Comparison of ENCODE assay signal across 26 cellular contexts in the genomic region with DNA sequence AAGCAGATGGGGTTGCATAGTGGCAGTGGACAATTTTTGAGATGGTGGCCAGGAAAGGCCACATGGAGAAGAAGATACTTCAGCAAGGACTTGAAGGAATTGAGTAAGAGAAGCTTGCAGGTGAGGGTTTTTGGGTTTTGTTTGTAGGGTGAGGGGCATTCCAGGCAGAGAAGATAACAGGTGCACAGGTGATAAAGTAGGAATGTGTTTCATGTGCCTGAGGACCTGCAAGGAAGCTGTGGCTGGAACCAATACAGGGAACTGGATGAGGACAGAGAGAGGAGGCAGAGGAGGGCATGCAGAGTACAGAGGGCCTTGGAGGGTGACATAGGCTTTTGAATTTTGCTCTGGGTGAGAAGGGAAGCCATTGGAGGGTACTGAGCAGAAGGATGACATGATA.
DNase-seq lines count a peak whose midpoint lies in the region; ATAC-seq and TF ChIP-seq lines count a peak whose summit lies in the region.
"Had no signal": no experiment of that assay in that cellular context is flagged by ENCODE, and none has a peak within 500 bp of the region (broad histone marks: within the 10 kb centered on the region; RNA-seq: fewer than 3 reads in every experiment).

No MANE protein-coding gene starts in this region.

- H3K27me3 Mint-ChIP-seq in activated T-cell treated with anti-CD3 and anti-CD28 coated beads, Interleukin-2, amount 50 U/mL, for 24 hours, result no peaks in the 10 kb centered on the region
- no peaks in the 10 kb centered on the region for H3K27me3 Mint-ChIP-seq in activated T-cell treated with anti-CD3 and anti-CD28 coated beads, Interleukin-2, amount 50 U/mL, for 72 hours (ENCODE audit: low read depth)
- H3K27me3 Mint-ChIP-seq in H9 (ENCODE audit: low read depth) (no peaks in the 10 kb centered on the region), memory B cell (no peaks in the 10 kb centered on the region)
- H3K27me3 Mint-ChIP-seq: B cell had no signal

- H3K27ac ChIP-seq in H9 (ENCODE audit: insufficient read length, low read depth, low read length) (no peak overlapping the region), lower lobe of right lung (no peak overlapping the region), adrenal gland (no peak overlapping the region)
- H3K27ac ChIP-seq: 22Rv1, C4-2B, GM23248 had no signal

- no peak overlapping the region for H3K4ac ChIP-seq in H9 (ENCODE audit: low read depth, low read length)

- no peak overlapping the region for H2BK5ac ChIP-seq in H9 (ENCODE audit: insufficient read length, low read length)

- TF ChIP-seq CTCF in H9 (conservative IDR thresholded peaks at IDR 0.05) (no peak), lower lobe of right lung (IDR thresholded peaks at IDR 0.05) (no peak), adrenal gland (IDR thresholded peaks at IDR 0.05) (no peak)

- no peak overlapping the region for H3K14ac ChIP-seq in H9 (ENCODE audit: insufficient read depth, low read length)

- no peaks in the 10 kb centered on the region for H3K79me1 ChIP-seq in H9 (ENCODE audit: insufficient read depth, low read depth, low read length, poor library complexity, severe bottlenecking)

- H3K36me3 Mint-ChIP-seq in activated T-cell treated with anti-CD3 and anti-CD28 coated beads, Interleukin-2, amount 50 U/mL, for 24 hours (ENCODE audit: low read depth), result peaks cover 34% of the 10 kb centered on the region
- H3K36me3 Mint-ChIP-seq in activated T-cell treated with anti-CD3 and anti-CD28 coated beads, Interleukin-2, amount 50 U/mL, for 72 hours (ENCODE audit: insufficient read depth in 2 of 2), result peaks cover 0 to 2% of the 10 kb centered on the region in 2 donors
- H3K36me3 Mint-ChIP-seq in H9 (ENCODE audit: insufficient read depth in 1 of 3, low read depth in 3 of 3), result peaks cover 0 to 7% (median 0%) of the 10 kb centered on the region in 3 experiments; a peak in 1 of 7 replicates
- peaks cover 22% of the 10 kb centered on the region for H3K36me3 Mint-ChIP-seq in memory B cell

- H2AK5ac ChIP-seq in H9 (ENCODE audit: insufficient read length, low read length), result no peak overlapping the region

- H3K9me3 ChIP-seq in H9 (ENCODE audit: control insufficient read depth, low read depth, low read length) (no peaks in the 10 kb centered on the region), lower lobe of right lung (no peaks in the 10 kb centered on the region), adrenal gland (replicated peaks in 1 of 3) (no peaks in the 10 kb centered on the region)
- H3K9me3 ChIP-seq: HAP-1, SK-N-SH had no signal

- no peak overlapping the region for H3T11ph ChIP-seq in H9 (ENCODE audit: low read length)

- H4K20me1 ChIP-seq in H9 (ENCODE audit: control insufficient read depth, insufficient read depth, insufficient read length), result no peaks in the 10 kb centered on the region

- H3K4me1 Mint-ChIP-seq in activated T-cell treated with anti-CD3 and anti-CD28 coated beads, Interleukin-2, amount 50 U/mL, for 24 hours (ENCODE audit: low read depth), result peaks cover 46% of the 10 kb centered on the region
- H3K4me1 Mint-ChIP-seq in activated T-cell treated with anti-CD3 and anti-CD28 coated beads, Interleukin-2, amount 50 U/mL, for 72 hours (ENCODE audit: low read depth), result peaks cover 24% of the 10 kb centered on the region
- H3K4me1 Mint-ChIP-seq in H9, result peaks cover 0 to 9% of the 10 kb centered on the region in 2 experiments; a peak in 2 of 4 replicates
- peaks cover 28% of the 10 kb centered on the region for H3K4me1 Mint-ChIP-seq in memory B cell

- H4K91ac ChIP-seq in H9 (ENCODE audit: insufficient read length, low read depth, low read length), result no peak overlapping the region

- no peak for TF ChIP-seq POLR2A in adrenal gland (IDR thresholded peaks at IDR 0.05)

- no peak overlapping the region for H2BK20ac ChIP-seq in H9 (ENCODE audit: low read depth, low read length, poor library complexity, severe bottlenecking)

- no peak overlapping the region for H3K4me3 Mint-ChIP-seq in activated T-cell treated with anti-CD3 and anti-CD28 coated beads, Interleukin-2, amount 50 U/mL, for 24 hours
- no peak overlapping the region for H3K4me3 Mint-ChIP-seq in activated T-cell treated with anti-CD3 and anti-CD28 coated beads, Interleukin-2, amount 50 U/mL, for 72 hours
- no peak overlapping the region for H3K4me3 Mint-ChIP-seq in H9
- no peak overlapping the region for H3K4me3 Mint-ChIP-seq in memory B cell
- H3K4me3 Mint-ChIP-seq: B cell, HFFc6 had no signal

- H3K36me3 ChIP-seq in lower lobe of right lung, result no peaks in the 10 kb centered on the region
- H3K36me3 ChIP-seq in adrenal gland (replicated peaks in 1 of 2), result no peaks in the 10 kb centered on the region
- H3K36me3 ChIP-seq: HAP-1 had no signal

- H4K8ac ChIP-seq in H9 (replicated peaks; ENCODE audit: insufficient read length, low read depth, low read length), result no peak overlapping the region

- no peak overlapping the region for H2AFZ ChIP-seq in H9 (ENCODE audit: low read length)
- H2AFZ ChIP-seq: GM23248 had no signal

- no peak overlapping the region for H2BK12ac ChIP-seq in H9 (ENCODE audit: insufficient read length, low read depth, low read length)

- H3K27ac Mint-ChIP-seq in activated T-cell treated with anti-CD3 and anti-CD28 coated beads, Interleukin-2, amount 50 U/mL, for 24 hours, result peak overlapping the region; percentile 7
- H3K27ac Mint-ChIP-seq in activated T-cell treated with anti-CD3 and anti-CD28 coated beads, Interleukin-2, amount 50 U/mL, for 72 hours, result no peak overlapping the region
- peak overlapping the region in 2 of 3 experiments; percentile 16 to 20; a peak in 2 of 7 replicates for H3K27ac Mint-ChIP-seq in H9
- H3K27ac Mint-ChIP-seq in memory B cell, result peak overlapping the region; percentile 18
- H3K27ac Mint-ChIP-seq: B cell, HFFc6 had no signal

- no peak overlapping the region for H2BK120ac ChIP-seq in H9 (ENCODE audit: low read depth, low read length, poor library complexity, severe bottlenecking)

- no peaks in the 10 kb centered on the region for H3K9me3 Mint-ChIP-seq in activated T-cell treated with anti-CD3 and anti-CD28 coated beads, Interleukin-2, amount 50 U/mL, for 24 hours
- H3K9me3 Mint-ChIP-seq in activated T-cell treated with anti-CD3 and anti-CD28 coated beads, Interleukin-2, amount 50 U/mL, for 72 hours, result no peaks in the 10 kb centered on the region
- H3K9me3 Mint-ChIP-seq in H9, result no peaks in the 10 kb centered on the region
- H3K9me3 Mint-ChIP-seq in memory B cell, result no peaks in the 10 kb centered on the region
- H3K9me3 Mint-ChIP-seq: HFFc6 had no signal

- intact Hi-C loops in lower lobe of right lung (cut with DNase I), result no loop called here
- intact Hi-C loops in adrenal gland (cut with DNase I), result no loop called here

- DNase-seq in activated T-cell treated with anti-CD3 and anti-CD28 coated beads, Interleukin-2, amount 50 U/mL, for 24 hours, result no peak
- DNase-seq in activated T-cell treated with anti-CD3 and anti-CD28 coated beads, Interleukin-2, amount 50 U/mL, for 72 hours, result no peak
- DNase-seq in H9, result no peak
- DNase-seq in memory B cell (ENCODE audit: low spot score in 2 of 2), result no peak
- no peak for DNase-seq in lower lobe of right lung
- DNase-seq in DMS53 treated with DMSO at 0.1 percent for 48 hours (lab: John Stamatoyannopoulos, UW; ENCODE audit: unreplicated experiment), result no peak
- no peak for DNase-seq in adrenal gland
- DNase-seq: COR-L47, DMS79, EL, GDM1, GM23248, HFFc6, IMR-90, KG1, MM.1S, NCI-H2029, NCI-H446, NCI-H524 treated with DMSO at 0.1 percent for 48 hours, NCI-H774, SK-N-SH had no signal

- H3K4me3 ChIP-seq in lower lobe of right lung (no peak overlapping the region), adrenal gland (no peak overlapping the region)
- H3K4me3 ChIP-seq: GM12878, GM23248, HAP-1 had no signal

- H3K23ac ChIP-seq in H9 (ENCODE audit: insufficient read length, low read depth, low read length), result no peak overlapping the region

- H3K79me2 ChIP-seq in H9 (ENCODE audit: insufficient read depth, low read length), result no peaks in the 10 kb centered on the region

- H3K18ac ChIP-seq in H9 (ENCODE audit: insufficient read length, low read depth, low read length), result no peak overlapping the region

- H4K5ac ChIP-seq in H9 (ENCODE audit: insufficient read length, low read depth, low read length), result no peak overlapping the region

- no peak for ATAC-seq in activated T-cell treated with anti-CD3 and anti-CD28 coated beads, Interleukin-2, amount 50 U/mL, for 72 hours (replicated peaks in 1 of 2)
- ATAC-seq in memory B cell (ENCODE audit: low read depth) (no peak), lower lobe of right lung (no peak)
- ATAC-seq: GM12878 had no signal

- H2BK15ac ChIP-seq in H9 (ENCODE audit: low read depth, low read length), result no peak overlapping the region

- no peak overlapping the region for H3K56ac ChIP-seq in H9 (ENCODE audit: insufficient read length, low read depth, low read length)

- H3K23me2 ChIP-seq in H9 (ENCODE audit: insufficient read length, low read depth, low read length, poor library complexity, severe bottlenecking), result no peaks in the 10 kb centered on the region

- no peak overlapping the region for H3K4me2 ChIP-seq in H9 (ENCODE audit: insufficient read depth, insufficient read length, low read length)
- H3K4me2 ChIP-seq: SK-N-SH had no signal

- no peaks in the 10 kb centered on the region for H3K4me1 ChIP-seq in H9 (ENCODE audit: insufficient read depth, low read length)
- H3K4me1 ChIP-seq in lower lobe of right lung, result no peaks in the 10 kb centered on the region
- H3K4me1 ChIP-seq in adrenal gland (replicated peaks in 1 of 2), result no peaks in the 10 kb centered on the region
- H3K4me1 ChIP-seq: HAP-1 had no signal

- H3K27me3 ChIP-seq in H9 (ENCODE audit: insufficient read depth, low read length), result no peaks in the 10 kb centered on the region
- no peaks in the 10 kb centered on the region for H3K27me3 ChIP-seq in lower lobe of right lung (ENCODE audit: low read depth)
- no peaks in the 10 kb centered on the region for H3K27me3 ChIP-seq in adrenal gland

- no peak overlapping the region for H3K9ac ChIP-seq in H9 (ENCODE audit: extremely low read depth, insufficient read length, low read length)
- H3K9ac ChIP-seq: GM23248, SK-N-SH had no signal
